8 cellular contexts compared by ENCODE assay signal in the genomic region with DNA sequence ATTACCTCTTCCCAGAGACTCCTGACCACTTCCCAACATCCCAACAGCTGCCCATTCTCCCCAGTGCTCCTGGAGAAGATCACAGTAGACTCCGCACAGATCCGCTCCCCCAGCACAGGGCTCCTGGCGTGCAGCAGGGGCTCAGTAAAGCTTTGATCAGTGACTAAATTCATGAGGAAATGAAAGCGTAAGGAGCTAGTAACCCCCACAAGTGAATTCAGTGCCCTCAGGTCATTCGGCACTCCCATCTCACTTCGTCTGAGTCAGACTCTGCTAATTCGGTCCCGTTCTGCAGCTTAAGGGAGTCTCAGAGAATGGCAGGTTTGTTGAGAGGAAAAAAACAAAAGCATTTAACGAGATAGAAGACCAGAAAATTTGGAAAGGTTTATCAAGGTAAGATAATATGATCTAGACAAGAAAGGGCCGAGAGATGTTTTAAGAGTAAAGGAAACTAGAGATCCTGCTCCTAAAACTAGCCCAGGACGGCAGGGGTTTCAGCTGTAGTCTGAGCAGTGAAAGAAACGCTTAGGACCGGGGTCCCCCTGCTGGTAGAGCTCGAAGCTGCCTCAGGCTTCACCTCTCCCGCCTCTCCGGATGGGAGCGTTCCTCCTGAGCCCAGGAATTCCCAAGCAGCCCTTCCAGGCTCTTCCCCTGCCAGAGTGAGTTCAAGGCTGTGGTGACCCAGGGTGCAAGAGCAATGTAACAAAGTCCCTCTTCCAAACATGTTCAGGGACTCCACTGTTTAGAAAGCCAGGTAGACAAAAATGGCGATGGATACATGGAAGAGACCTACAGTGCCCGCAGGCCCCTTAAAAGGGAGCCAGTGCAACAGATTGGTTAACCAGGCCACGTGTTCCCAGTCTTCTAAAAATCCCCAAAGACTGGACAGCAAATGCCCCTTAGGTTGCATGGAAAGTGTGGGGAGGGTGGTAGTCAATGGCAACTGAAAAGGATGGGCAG.
A peak's percentile ranks its signal among the peaks of the same experiment; 100 is the strongest.
DNase-seq lines count a peak whose midpoint lies in the region; ATAC-seq and TF ChIP-seq lines count a peak whose summit lies in the region.

No MANE protein-coding gene starts in this region.

- ATAC-seq in SK-N-SH treated with all-trans-retinoic acid at 6 μM for 48 hours: peak; percentile 100

- peak overlapping the region; percentile 84 for H3K4me2 ChIP-seq in GM23248 (ENCODE audit: unreplicated experiment)

- TF ChIP-seq EP300 in suprapubic skin (IDR thresholded peaks at IDR 0.05): no peak

- H3K27ac ChIP-seq in GM23248 (no peak overlapping the region), suprapubic skin (no peak overlapping the region)

- H3K9me3 ChIP-seq in GM23248 (ENCODE audit: low read depth) (no peaks in the 10 kb centered on the region), suprapubic skin (no peaks in the 10 kb centered on the region)

- in situ Hi-C loops in GM23248 (cut with MboI): loop anchor here (10.0 to 25.0 kb wide), 3 partner anchors 162 to 900 kb away; no protein-coding TSS in a partner anchor

- H3K79me2 ChIP-seq in GM23248 (ENCODE audit: insufficient read depth): no peaks in the 10 kb centered on the region

- no peaks in the 10 kb centered on the region for H3K36me3 ChIP-seq in GM23248 (ENCODE audit: low read depth)
- no peaks in the 10 kb centered on the region for H3K36me3 ChIP-seq in suprapubic skin

- H3K27me3 ChIP-seq in GM23248 (replicated peaks; ENCODE audit: insufficient read depth) (no peaks in the 10 kb centered on the region; the same call in 1 of the 2 replicates), suprapubic skin (no peaks in the 10 kb centered on the region)

- TF ChIP-seq CTCF in suprapubic skin (IDR thresholded peaks at IDR 0.05): peak; percentile 78 to 88

- H3K9me2 ChIP-seq in GM23248 (ENCODE audit: insufficient read depth): no peaks in the 10 kb centered on the region

- peak overlapping the region; percentile 72 for H2AFZ ChIP-seq in GM23248

- H3K4me3 ChIP-seq in GM23248 (peak overlapping the region; percentile 65), suprapubic skin (peak overlapping the region; percentile 21)

- DNase-seq in activated CD4-positive, alpha-beta T cell treated with anti-CD3 and anti-CD28 coated beads for 48 hours: peak; percentile 51
- no peak for DNase-seq in activated CD4-positive, alpha-beta T cell treated with anti-CD3 and anti-CD28 coated beads, Interleukin-2, amount 50 U/mL, for 1 hour
- DNase-seq in GM23248 (peak; percentile 88), KG1 (lab: John Stamatoyannopoulos, UW) (peak; percentile 47), erythroblast (lab: John Stamatoyannopoulos, UW) (peak; percentile 33 to 55), midbrain (lab: John Stamatoyannopoulos, UW) (peak; percentile 89), suprapubic skin (ENCODE audit: low spot score in 2 of 2) (peak; percentile 83 to 86)

- no peak for TF ChIP-seq POLR2A in erythroblast (IDR thresholded peaks at IDR 0.05; ENCODE audit: low read length)
- TF ChIP-seq POLR2A in suprapubic skin (IDR thresholded peaks at IDR 0.05): no peak

- no peaks in the 10 kb centered on the region for H4K20me1 ChIP-seq in GM23248 (ENCODE audit: insufficient read depth)

- no peak overlapping the region for H3K9ac ChIP-seq in GM23248

- H3F3A ChIP-seq in GM23248 (ENCODE audit: insufficient read depth): no peaks in the 10 kb centered on the region

- peaks cover 6% of the 10 kb centered on the region; the same call in 1 of the 2 replicates for H3K4me1 ChIP-seq in GM23248 (ENCODE audit: insufficient read depth)
- peaks cover 7% of the 10 kb centered on the region for H3K4me1 ChIP-seq in suprapubic skin

- 19 to 20% methylated on average over 20 of the region's 20 CpGs for WGBS in GM23248 (ENCODE audit: low coverage in 1 of 2, low lambda C conversion rate in 2 of 2, missing lambda C conversion rate in 2 of 2), 2 experiments
- WGBS in suprapubic skin: 28% methylated on average over 20 of the region's 20 CpGs

TF ChIP-seq in SK-N-SH treated with all-trans-retinoic acid at 6 μM for 48 hours, 23 proteins besides CTCF, POLR2A, EP300 and RAD21:
- no peak for TF ChIP-seq OSR1 (CRISPR knock-in tag; IDR thresholded peaks at IDR 0.05)
- no peak for TF ChIP-seq CSDC2 (CRISPR knock-in tag; IDR thresholded peaks at IDR 0.05)
- no peak for TF ChIP-seq TCF4 (CRISPR knock-in tag; IDR thresholded peaks at IDR 0.05; ENCODE audit: borderline replicate concordance)
- TF ChIP-seq CSRNP3 (CRISPR knock-in tag; IDR thresholded peaks at IDR 0.05): no peak
- no peak for TF ChIP-seq ARNTL (CRISPR knock-in tag; IDR thresholded peaks at IDR 0.05; ENCODE audit: borderline replicate concordance, low read depth)
- TF ChIP-seq TOX (CRISPR knock-in tag; IDR thresholded peaks at IDR 0.05; ENCODE audit: borderline replicate concordance): no peak
- no peak for TF ChIP-seq PATZ1 (CRISPR knock-in tag; IDR thresholded peaks at IDR 0.05; ENCODE audit: borderline replicate concordance)
- TF ChIP-seq ZFP3 (CRISPR knock-in tag; IDR thresholded peaks at IDR 0.05): no peak
- no peak for TF ChIP-seq ZFP30 (CRISPR knock-in tag; IDR thresholded peaks at IDR 0.05)
- no peak for TF ChIP-seq BACH2 (CRISPR knock-in tag; IDR thresholded peaks at IDR 0.05; ENCODE audit: borderline replicate concordance)
- no peak for TF ChIP-seq RARB (CRISPR knock-in tag; IDR thresholded peaks at IDR 0.05)
- TF ChIP-seq ZNF565 (CRISPR knock-in tag; conservative IDR thresholded peaks at IDR 0.05; ENCODE audit: low read depth): no peak
- no peak for TF ChIP-seq ZC3H10 (CRISPR knock-in tag; IDR thresholded peaks at IDR 0.05)
- no peak for TF ChIP-seq ZNF70 (CRISPR knock-in tag; IDR thresholded peaks at IDR 0.05)
- no peak for TF ChIP-seq ISL1 (CRISPR knock-in tag; IDR thresholded peaks at IDR 0.05)
- no peak for TF ChIP-seq CREB5 (CRISPR knock-in tag; IDR thresholded peaks at IDR 0.05; ENCODE audit: low read depth)
